Comparison of ENCODE assay signal across 8 cellular contexts in genomic region chr7:72925546-72926120, GRCh38. TPM values are rescaled to one million over a fixed set of nuclear protein-coding genes. Genes with fewer than 3 reads are reported as not detected.
DNase-seq lines count a peak whose midpoint lies in the region; ATAC-seq and TF ChIP-seq lines count a peak whose summit lies in the region.

No MANE protein-coding gene starts in this region.

- 1% methylated on average over 28 of the region's 35 CpGs for whole genome bisulfite sequencing in esophagus muscularis mucosa

- peaks cover 0 to 16% (median 2%) of the 10 kb centered on the region in 4 donors for H3K4me1 ChIP-seq in Peyer's patch
- H3K4me1 ChIP-seq in esophagus muscularis mucosa, result peaks cover 19 to 35% (median 30%) of the 10 kb centered on the region in 4 donors

- no peaks in the 10 kb centered on the region for H3K9me3 ChIP-seq in Peyer's patch
- no peaks in the 10 kb centered on the region for H3K9me3 ChIP-seq in esophagus muscularis mucosa

- peak overlapping the region; percentile 88 for H3K27ac Mint-ChIP-seq in activated CD8-positive, alpha-beta memory T cell treated with anti-CD3 and anti-CD28 coated beads, Interleukin-2, amount 10 ng/mL, durations not matched to agents 7 days and 5 days
- peak overlapping the region; percentile 89 for H3K27ac Mint-ChIP-seq in osteocyte (ENCODE audit: unreplicated experiment)

- H3K4me3 ChIP-seq in Peyer's patch, result peak overlapping the region; percentile 73 to 89 (median 86)
- H3K4me3 ChIP-seq in esophagus muscularis mucosa, result peak overlapping the region; percentile 78 to 90 (median 86)

- H3K27ac ChIP-seq in Peyer's patch (peak overlapping the region; percentile 87 to 95 (median 92)), esophagus muscularis mucosa (replicated peaks in 1 of 4) (peak overlapping the region; percentile 91 to 96 (median 94))

- no peak for ATAC-seq in activated CD8-positive, alpha-beta memory T cell treated with anti-CD3 and anti-CD28 coated beads, Interleukin-2, amount 10 ng/mL, durations not matched to agents 7 days and 5 days
- no peak for ATAC-seq in HG03520 (IDR thresholded peaks at IDR 0.05; ENCODE audit: unreplicated experiment)

- peaks cover 36% of the 10 kb centered on the region for H3K4me1 Mint-ChIP-seq in activated CD8-positive, alpha-beta memory T cell treated with anti-CD3 and anti-CD28 coated beads, Interleukin-2, amount 10 ng/mL, durations not matched to agents 7 days and 5 days
- H3K4me1 Mint-ChIP-seq in osteocyte (ENCODE audit: unreplicated experiment), result peaks cover 24% of the 10 kb centered on the region

- TF ChIP-seq CTCF in Peyer's patch (IDR thresholded peaks at IDR 0.05) (no peak), esophagus muscularis mucosa (IDR thresholded peaks at IDR 0.05) (no peak), osteocyte (IDR thresholded peaks at IDR 0.05) (no peak)

- H3K9me3 Mint-ChIP-seq in activated CD8-positive, alpha-beta memory T cell treated with anti-CD3 and anti-CD28 coated beads, Interleukin-2, amount 10 ng/mL, durations not matched to agents 7 days and 5 days (ENCODE audit: low read depth), result no peaks in the 10 kb centered on the region
- H3K9me3 Mint-ChIP-seq in osteocyte (ENCODE audit: unreplicated experiment), result no peaks in the 10 kb centered on the region

- H3K27me3 ChIP-seq in Peyer's patch (no peaks in the 10 kb centered on the region), esophagus muscularis mucosa (no peaks in the 10 kb centered on the region)

- no peak for TF ChIP-seq POLR2A in Peyer's patch (IDR thresholded peaks at IDR 0.05)
- TF ChIP-seq POLR2A in esophagus muscularis mucosa (IDR thresholded peaks at IDR 0.05; ENCODE audit: low read depth), result no peak

- peaks cover 43% of the 10 kb centered on the region for H3K36me3 Mint-ChIP-seq in activated CD8-positive, alpha-beta memory T cell treated with anti-CD3 and anti-CD28 coated beads, Interleukin-2, amount 10 ng/mL, durations not matched to agents 7 days and 5 days
- H3K36me3 Mint-ChIP-seq in osteocyte (ENCODE audit: unreplicated experiment), result peaks cover 40% of the 10 kb centered on the region

- DNase-seq in activated CD8-positive, alpha-beta memory T cell treated with anti-CD3 and anti-CD28 coated beads, Interleukin-2, amount 10 ng/mL, durations not matched to agents 7 days and 5 days, result no peak
- no peak for DNase-seq in activated CD8-positive, alpha-beta memory T cell treated with anti-CD3 and anti-CD28 coated beads, Interleukin-2, amount 50 U/mL, for 48 hours
- no peak for DNase-seq in Peyer's patch
- peak; percentile 26 for DNase-seq in esophagus muscularis mucosa (ENCODE audit: extremely low spot score)
- DNase-seq in osteocyte (ENCODE audit: extremely low spot score, unreplicated experiment), result no peak
- no peak for DNase-seq in activated CD4-positive, CD25-positive, alpha-beta regulatory T cell (lab: John Stamatoyannopoulos, UW)
- no peak for DNase-seq in activated CD4-positive, alpha-beta T cell treated with anti-CD3 and anti-CD28 coated beads for 1 hour

- TF ChIP-seq EP300 in esophagus muscularis mucosa (IDR thresholded peaks at IDR 0.05), result no peak

- H3K36me3 ChIP-seq in Peyer's patch (peaks cover 0 to 40% (median 0%) of the 10 kb centered on the region in 3 donors), esophagus muscularis mucosa (peaks cover 38 to 49% (median 45%) of the 10 kb centered on the region in 4 donors)

- intact Hi-C loops in esophagus muscularis mucosa (cut with DNase I), result no loop called here

- CTCF ChIA-PET in activated CD8-positive, alpha-beta memory T cell treated with anti-CD3 and anti-CD28 coated beads, Interleukin-2, amount 10 ng/mL, durations not matched to agents 7 days and 5 days (lab: Charles Lee), result interaction anchor here (2.0 kb wide), 1 partner anchor 10 kb away, joined by 4 read pairs; no protein-coding TSS in a partner anchor

- H3K27me3 Mint-ChIP-seq in activated CD8-positive, alpha-beta memory T cell treated with anti-CD3 and anti-CD28 coated beads, Interleukin-2, amount 10 ng/mL, durations not matched to agents 7 days and 5 days, result no peaks in the 10 kb centered on the region
- no peaks in the 10 kb centered on the region for H3K27me3 Mint-ChIP-seq in osteocyte (ENCODE audit: unreplicated experiment)

- H3K4me3 Mint-ChIP-seq in activated CD8-positive, alpha-beta memory T cell treated with anti-CD3 and anti-CD28 coated beads, Interleukin-2, amount 10 ng/mL, durations not matched to agents 7 days and 5 days, result peak overlapping the region; percentile 92
- peak overlapping the region; percentile 98 for H3K4me3 Mint-ChIP-seq in osteocyte (ENCODE audit: unreplicated experiment)

RNA-seq across cellular contexts. Expression of gene POM121, which starts 0.7 kb away (rescaled TPM):
- 10 to 100 TPM; 60.2 to 67.1 TPM for total RNA-seq in activated CD8-positive, alpha-beta memory T cell treated with anti-CD3 and anti-CD28 coated beads, Interleukin-2, amount 10 ng/mL, durations not matched to agents 7 days and 5 days
- total RNA-seq in Peyer's patch (10 to 100 TPM; 24.0 to 47.3 (median 37.1) TPM), esophagus muscularis mucosa (10 to 100 TPM; 15.6 to 26.2 (median 17.2) TPM), osteocyte (36.8 and 37.1 TPM in 2 replicates)

RNA-seq across cellular contexts. Expression of gene TRIM74, which starts 43.6 kb away (rescaled TPM):
- 1 to 10 TPM in 1 of 2 experiments, under 1 TPM in 1; 0.94 to 1.8 TPM for total RNA-seq in activated CD8-positive, alpha-beta memory T cell treated with anti-CD3 and anti-CD28 coated beads, Interleukin-2, amount 10 ng/mL, durations not matched to agents 7 days and 5 days
- 1 to 10 TPM in 3 of 4 donors, not detected in 1; 1.8 to 3.2 (median 1.9) TPM for total RNA-seq in Peyer's patch
- total RNA-seq in esophagus muscularis mucosa, result 1 to 10 TPM in 1 of 4 donors, not detected in 3; 1.2 TPM
- 1.5 and 1.7 TPM in 2 replicates for total RNA-seq in osteocyte
